In genomic region chr7:106840342-106840741, GRCh38 we compare ENCODE assay signal across 13 cellular contexts. TPM values are rescaled to one million over a fixed set of nuclear protein-coding genes. Genes with fewer than 3 reads are reported as not detected.
DNase-seq lines count a peak whose midpoint lies in the region; TF ChIP-seq lines count a peak whose summit lies in the region.
"Had no signal": no experiment of that assay in that cellular context is flagged by ENCODE, and none has a peak within 500 bp of the region (broad histone marks: within the 10 kb centered on the region; RNA-seq: fewer than 3 reads in every experiment).

No MANE protein-coding gene starts in this region.

- WGBS in transverse colon (ENCODE audit: low coverage in 1 of 2), 2 donors: 20 to 37% methylated on average over 1 of the region's 1 CpG

- H3K4me1 ChIP-seq in skeletal muscle satellite cell (ENCODE audit: control insufficient read depth, insufficient read depth, low read length) (peaks cover 7% of the 10 kb centered on the region), right atrium auricular region (no peaks in the 10 kb centered on the region), transverse colon (no peaks in the 10 kb centered on the region)
- H3K4me1 ChIP-seq: right lobe of liver had no signal

- H3K4me3 ChIP-seq in fibroblast of mammary gland (ENCODE audit: control insufficient read depth, low read depth, low read length) (no peak overlapping the region), skeletal muscle satellite cell (ENCODE audit: low read length) (no peak overlapping the region), right atrium auricular region (no peak overlapping the region), WERI-Rb-1 (ENCODE audit: low read depth, low read length) (no peak overlapping the region), transverse colon (no peak overlapping the region)
- H3K4me3 ChIP-seq: coronary artery, right lobe of liver had no signal

- TF ChIP-seq POLR2A in transverse colon (IDR thresholded peaks at IDR 0.05): no peak

- peak overlapping the region; percentile 4 for H3K4me2 ChIP-seq in skeletal muscle satellite cell (ENCODE audit: low read length)

- H3K27me3 ChIP-seq in skeletal muscle satellite cell (ENCODE audit: control insufficient read depth, insufficient read depth, low read length): peaks cover 3% of the 10 kb centered on the region
- no peaks in the 10 kb centered on the region for H3K27me3 ChIP-seq in right atrium auricular region
- peaks cover 3% of the 10 kb centered on the region for H3K27me3 ChIP-seq in WERI-Rb-1 (ENCODE audit: insufficient read depth, low read depth, severe bottlenecking)
- no peaks in the 10 kb centered on the region for H3K27me3 ChIP-seq in transverse colon
- H3K27me3 ChIP-seq: right lobe of liver had no signal

- TF ChIP-seq CTCF in fibroblast of mammary gland (conservative IDR thresholded peaks at IDR 0.05; ENCODE audit: control insufficient read depth, insufficient read depth, low read depth, low read length) (no peak), right atrium auricular region (IDR thresholded peaks at IDR 0.05) (no peak), WERI-Rb-1 (IDR thresholded peaks at IDR 0.05; ENCODE audit: low read depth, low read length) (no peak), transverse colon (IDR thresholded peaks at IDR 0.05) (no peak)

- no peak for TF ChIP-seq EP300 in transverse colon (IDR thresholded peaks at IDR 0.05; ENCODE audit: low read depth)

- no peak overlapping the region for H3K27ac ChIP-seq in right atrium auricular region
- H3K27ac ChIP-seq in WERI-Rb-1: no peak overlapping the region
- H3K27ac ChIP-seq in transverse colon: no peak overlapping the region
- H3K27ac ChIP-seq: coronary artery, right lobe of liver had no signal

- intact Hi-C loops in transverse colon (cut with DNase I; ENCODE audit: low total_unique reads): no loop called here

- H3K9me3 ChIP-seq in skeletal muscle satellite cell (replicated peaks; ENCODE audit: low read length): no peaks in the 10 kb centered on the region
- no peaks in the 10 kb centered on the region for H3K9me3 ChIP-seq in right atrium auricular region
- no peaks in the 10 kb centered on the region for H3K9me3 ChIP-seq in WERI-Rb-1 (ENCODE audit: severe bottlenecking)
- H3K9me3 ChIP-seq in transverse colon: no peaks in the 10 kb centered on the region
- H3K9me3 ChIP-seq: right lobe of liver had no signal

- H3K36me3 ChIP-seq in skeletal muscle satellite cell (ENCODE audit: insufficient read depth, low read length): no peaks in the 10 kb centered on the region
- H3K36me3 ChIP-seq in right atrium auricular region: no peaks in the 10 kb centered on the region
- no peaks in the 10 kb centered on the region for H3K36me3 ChIP-seq in WERI-Rb-1
- no peaks in the 10 kb centered on the region for H3K36me3 ChIP-seq in transverse colon
- H3K36me3 ChIP-seq: right lobe of liver had no signal

- no peak overlapping the region for H3K9ac ChIP-seq in skeletal muscle satellite cell (ENCODE audit: low read depth, low read length)

- DNase-seq in GM04503 (ENCODE audit: low read depth) (peak; percentile 80), RPMI7951 (ENCODE audit: low read depth) (peak; percentile 69), fibroblast of mammary gland (ENCODE audit: low read depth) (peak; percentile 89), right atrium auricular region (ENCODE audit: low spot score) (no peak), NCI-H187 (lab: John Stamatoyannopoulos, UW) (no peak), WERI-Rb-1 (no peak), transverse colon (no peak)
- DNase-seq: DMS79, NCI-H446 treated with DMSO at 0.1 percent for 48 hours, right lobe of liver, SIG-M5 had no signal

- in situ Hi-C loops in transverse colon (cut with MboI; ENCODE audit: low pct_ligation_motif_present in 1 of 4, low pct_unique_long_range_greater_than_20kb in 1 of 4, low sequenced_read_pairs in 3 of 4): no loop called here

RNA-seq across cellular contexts. Expression of gene PIK3CG, which starts 24.7 kb away (rescaled TPM):
- total RNA-seq in RPMI7951 (2014; rRNA removed; shearing (Covaris generic)): 2.0 and 3.2 TPM in 2 replicates
- not detected in 2 replicates for total RNA-seq in skeletal muscle satellite cell (2012; rRNA removed)
- total RNA-seq in right atrium auricular region: 1 to 10 TPM in 1 of 2 donors, under 1 TPM in 1; 0.82 to 3.0 TPM
- total RNA-seq in transverse colon: 10 to 100 TPM in 2 of 4 donors, 1 to 10 TPM in 1, under 1 TPM in 1; 0.60 to 13.1 (median 9.8) TPM

Comparison
In these comparisons a context has a peak if more than half of its experiments do, and no peak if none do; other contexts are left out.
1. DNase-seq: peak in GM04503 (single experiment), RPMI7951 (single experiment) and fibroblast of mammary gland (single experiment); none in right atrium auricular region (single experiment), NCI-H187 (0 of 2), WERI-Rb-1 (single experiment) and transverse colon (single experiment).